Comparison of ENCODE assay signal across 15 cellular contexts in genomic region chr2:160362521-160362920, GRCh38.
DNase-seq lines count a peak whose midpoint lies in the region; ATAC-seq and TF ChIP-seq lines count a peak whose summit lies in the region.
"Had no signal": no experiment of that assay in that cellular context is flagged by ENCODE, and none has a peak within 500 bp of the region (broad histone marks: within the 10 kb centered on the region; RNA-seq: fewer than 3 reads in every experiment).

No MANE protein-coding gene starts in this region.

- no peak overlapping the region for H3K4me3 Mint-ChIP-seq in activated naive CD8-positive, alpha-beta T cell treated with anti-CD3 and anti-CD28 coated beads for 36 hours
- no peak overlapping the region for H3K4me3 Mint-ChIP-seq in activated naive CD8-positive, alpha-beta T cell treated with anti-CD3 and anti-CD28 coated beads, Interleukin-2, amount 50 U/mL, for 24 hours
- H3K4me3 Mint-ChIP-seq in HFFc6 (no peak overlapping the region), immature natural killer cell (no peak overlapping the region)
- H3K4me3 Mint-ChIP-seq: CD4-positive, alpha-beta T cell had no signal

- peaks cover 48% of the 10 kb centered on the region for H3K4me1 Mint-ChIP-seq in activated naive CD8-positive, alpha-beta T cell treated with anti-CD3 and anti-CD28 coated beads for 36 hours
- H3K4me1 Mint-ChIP-seq in activated naive CD8-positive, alpha-beta T cell treated with anti-CD3 and anti-CD28 coated beads, Interleukin-2, amount 50 U/mL, for 24 hours = peaks cover 43% of the 10 kb centered on the region
- H3K4me1 Mint-ChIP-seq in HFFc6 (ENCODE audit: low read depth) = peaks cover 93% of the 10 kb centered on the region
- peaks cover 75 to 95% of the 10 kb centered on the region in 2 donors for H3K4me1 Mint-ChIP-seq in immature natural killer cell

- H3F3A ChIP-seq in smooth muscle cell (ENCODE audit: low read depth) = peaks cover 8% of the 10 kb centered on the region

- peaks cover 100% of the 10 kb centered on the region for H3K79me2 ChIP-seq in smooth muscle cell (ENCODE audit: low read depth)

- no peak overlapping the region for H3K4me3 ChIP-seq in smooth muscle cell
- H3K4me3 ChIP-seq: BLaER1 treated with 17β-estradiol and CSF1 and Interleukin-3, amounts not matched to agents 10 nM and 100 nM had no signal

- H3K4me1 ChIP-seq in smooth muscle cell (ENCODE audit: low read depth) = peaks cover 20% of the 10 kb centered on the region

- peak overlapping the region; percentile 3 for H3K27ac Mint-ChIP-seq in activated naive CD8-positive, alpha-beta T cell treated with anti-CD3 and anti-CD28 coated beads for 36 hours
- no peak overlapping the region for H3K27ac Mint-ChIP-seq in activated naive CD8-positive, alpha-beta T cell treated with anti-CD3 and anti-CD28 coated beads, Interleukin-2, amount 50 U/mL, for 24 hours
- H3K27ac Mint-ChIP-seq in HFFc6 (peak overlapping the region; percentile 17; the same call in 1 of the 2 replicates), immature natural killer cell (peak overlapping the region in 4 of 6 donors; percentile 2 to 55 (median 45))
- H3K27ac Mint-ChIP-seq: CD4-positive, alpha-beta T cell had no signal

- no peaks in the 10 kb centered on the region for H3K36me3 ChIP-seq in smooth muscle cell (ENCODE audit: low read depth)

- no peaks in the 10 kb centered on the region for H3K9me3 ChIP-seq in smooth muscle cell (replicated peaks; ENCODE audit: low read depth)
- H3K9me3 ChIP-seq: BLaER1 treated with 17β-estradiol and CSF1 and Interleukin-3, amounts not matched to agents 10 nM and 100 nM had no signal

- DNase-seq in activated naive CD8-positive, alpha-beta T cell treated with anti-CD3 and anti-CD28 coated beads for 36 hours = no peak
- no peak for DNase-seq in activated naive CD8-positive, alpha-beta T cell treated with anti-CD3 and anti-CD28 coated beads, Interleukin-2, amount 50 U/mL, for 24 hours
- DNase-seq in HFFc6 (no peak), immature natural killer cell (no peak), smooth muscle cell (lab: John Stamatoyannopoulos, UW; ENCODE audit: unreplicated experiment) (no peak), KBM-7 (no peak), DMS 273 (lab: John Stamatoyannopoulos, UW; ENCODE audit: unreplicated experiment) (no peak)
- DNase-seq: 8988T; ACHN; Calu3; CD4-positive, alpha-beta T cell; DMS79; HCEC 1CT had no signal

- H3K27ac ChIP-seq in smooth muscle cell (ENCODE audit: low read depth) = peak overlapping the region; percentile 5
- H3K27ac ChIP-seq: BLaER1 treated with 17β-estradiol and CSF1 and Interleukin-3, amounts not matched to agents 10 nM and 100 nM had no signal

- H3K36me3 Mint-ChIP-seq in activated naive CD8-positive, alpha-beta T cell treated with anti-CD3 and anti-CD28 coated beads for 36 hours = peaks cover 39% of the 10 kb centered on the region
- peaks cover 27% of the 10 kb centered on the region for H3K36me3 Mint-ChIP-seq in activated naive CD8-positive, alpha-beta T cell treated with anti-CD3 and anti-CD28 coated beads, Interleukin-2, amount 50 U/mL, for 24 hours (ENCODE audit: low read depth)
- peaks cover 50% of the 10 kb centered on the region for H3K36me3 Mint-ChIP-seq in HFFc6 (ENCODE audit: low read depth)
- peaks cover 4 to 15% (median 14%) of the 10 kb centered on the region in 3 donors for H3K36me3 Mint-ChIP-seq in immature natural killer cell

- 96% methylated on average over 2 of the region's 2 CpGs for WGBS in smooth muscle cell (ENCODE audit: low lambda C conversion rate)

- H3K4me2 ChIP-seq in smooth muscle cell = no peak overlapping the region

- H4K20me1 ChIP-seq in smooth muscle cell (ENCODE audit: low read depth) = peaks cover 98% of the 10 kb centered on the region

- no peaks in the 10 kb centered on the region for H3K27me3 ChIP-seq in smooth muscle cell (ENCODE audit: low read depth)
- H3K27me3 ChIP-seq: BLaER1 treated with 17β-estradiol and CSF1 and Interleukin-3, amounts not matched to agents 10 nM and 100 nM had no signal

- TF ChIP-seq CTCF in HFFc6 (IDR thresholded peaks at IDR 0.05) (no peak), smooth muscle cell (IDR thresholded peaks at IDR 0.05; ENCODE audit: borderline replicate concordance, insufficient read depth, poor library complexity, severe bottlenecking) (no peak)

- no peaks in the 10 kb centered on the region for H3K27me3 Mint-ChIP-seq in activated naive CD8-positive, alpha-beta T cell treated with anti-CD3 and anti-CD28 coated beads for 36 hours
- no peaks in the 10 kb centered on the region for H3K27me3 Mint-ChIP-seq in activated naive CD8-positive, alpha-beta T cell treated with anti-CD3 and anti-CD28 coated beads, Interleukin-2, amount 50 U/mL, for 24 hours
- no peaks in the 10 kb centered on the region for H3K27me3 Mint-ChIP-seq in HFFc6 (ENCODE audit: insufficient read depth)
- no peaks in the 10 kb centered on the region for H3K27me3 Mint-ChIP-seq in immature natural killer cell (ENCODE audit: low read depth in 3 of 3)
- H3K27me3 Mint-ChIP-seq: CD4-positive, alpha-beta T cell had no signal

- in situ Hi-C loops in KBM-7 (cut with MboI; ENCODE audit: low pct_unique_long_range_greater_than_20kb, low sequenced_read_pairs) = no loop called here

- no peak for ATAC-seq in activated naive CD8-positive, alpha-beta T cell treated with anti-CD3 and anti-CD28 coated beads, Interleukin-2, amount 50 U/mL, for 24 hours
- no peak for ATAC-seq in HG02870 (IDR thresholded peaks at IDR 0.05; ENCODE audit: unreplicated experiment)

- H2AFZ ChIP-seq in smooth muscle cell (ENCODE audit: low read depth) = no peak overlapping the region

- H3K9me3 Mint-ChIP-seq in activated naive CD8-positive, alpha-beta T cell treated with anti-CD3 and anti-CD28 coated beads for 36 hours = no peaks in the 10 kb centered on the region
- no peaks in the 10 kb centered on the region for H3K9me3 Mint-ChIP-seq in activated naive CD8-positive, alpha-beta T cell treated with anti-CD3 and anti-CD28 coated beads, Interleukin-2, amount 50 U/mL, for 24 hours
- H3K9me3 Mint-ChIP-seq in HFFc6 = no peaks in the 10 kb centered on the region
- H3K9me3 Mint-ChIP-seq in immature natural killer cell = no peaks in the 10 kb centered on the region
- H3K9me3 Mint-ChIP-seq: CD4-positive, alpha-beta T cell had no signal

- H3K9ac ChIP-seq in smooth muscle cell (ENCODE audit: low read depth) = no peak overlapping the region
- H3K9ac ChIP-seq: BLaER1 treated with 17β-estradiol and CSF1 and Interleukin-3, amounts not matched to agents 10 nM and 100 nM had no signal
